In the genomic region with DNA sequence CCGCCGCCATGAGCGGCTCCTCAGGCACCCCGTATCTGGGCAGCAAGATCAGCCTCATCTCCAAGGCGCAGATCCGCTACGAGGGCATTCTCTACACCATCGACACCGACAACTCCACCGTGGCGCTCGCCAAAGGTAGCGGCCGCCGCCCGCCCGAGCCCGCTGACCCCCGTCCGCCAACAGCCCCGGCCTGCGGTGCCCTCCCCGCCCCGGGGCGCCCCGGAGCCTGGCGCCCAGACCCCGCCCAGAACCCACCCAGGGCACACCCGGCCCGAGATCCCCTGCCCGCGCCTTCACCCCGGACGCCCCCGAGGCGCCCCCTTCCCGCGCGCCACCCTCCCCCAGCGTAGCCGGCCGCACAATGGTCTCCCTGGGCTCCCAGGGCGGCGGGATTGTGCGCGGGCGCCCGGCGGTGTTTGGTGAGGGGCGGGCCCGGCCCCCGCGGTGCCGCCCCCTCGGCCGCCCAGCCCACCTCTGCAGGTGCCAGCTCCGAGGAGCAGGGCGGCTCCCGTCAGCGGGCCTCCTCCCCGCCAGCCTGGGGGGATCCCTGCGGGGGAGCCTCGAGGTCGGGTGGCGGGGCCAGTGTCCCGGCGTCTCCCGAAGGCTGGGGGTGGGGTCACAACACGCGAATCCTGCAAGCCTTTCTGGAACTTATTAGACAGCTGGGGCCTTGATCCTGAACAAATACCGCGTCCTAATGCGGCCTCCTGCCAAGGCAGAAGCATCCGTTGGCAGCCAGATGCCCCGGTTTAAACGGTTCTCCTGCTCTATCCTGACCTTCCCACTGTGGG, we compare ENCODE assay signal across 8 cellular contexts. TPM values are rescaled to one million over a fixed set of nuclear protein-coding genes. Genes with fewer than 3 reads are reported as not detected.
DNase-seq lines count a peak whose midpoint lies in the region; ATAC-seq and TF ChIP-seq lines count a peak whose summit lies in the region.

No MANE protein-coding gene starts in this region.

- H3K27me3 Mint-ChIP-seq in activated CD4-positive, alpha-beta memory T cell treated with anti-CD3 and anti-CD28 coated beads for 36 hours = no peaks in the 10 kb centered on the region
- peaks cover 14% of the 10 kb centered on the region for H3K27me3 Mint-ChIP-seq in nephron (ENCODE audit: low read depth)

- no peaks in the 10 kb centered on the region for H3K9me3 Mint-ChIP-seq in activated CD4-positive, alpha-beta memory T cell treated with anti-CD3 and anti-CD28 coated beads for 36 hours
- no peaks in the 10 kb centered on the region for H3K9me3 Mint-ChIP-seq in nephron

- intact Hi-C loops in activated CD4-positive, alpha-beta memory T cell treated with anti-CD3 and anti-CD28 coated beads for 36 hours (cut with micrococcal nuclease) = loop anchor here (1.0 to 5.0 kb wide), 5 partner anchors 19 to 179 kb away; a partner anchor contains a TSS

- H3K4me3 Mint-ChIP-seq in activated CD4-positive, alpha-beta memory T cell treated with anti-CD3 and anti-CD28 coated beads for 36 hours = peak overlapping the region; percentile 77
- peak overlapping the region; percentile 90 to 94 (median 91) for H3K4me3 Mint-ChIP-seq in nephron

- peak overlapping the region; percentile 85 for H3K27ac ChIP-seq in HEK293 (ENCODE audit: extremely low read depth, low read depth, low read length)

- H3K4me1 ChIP-seq in HEK293 (ENCODE audit: control insufficient read depth, insufficient read depth, low read length) = no peaks in the 10 kb centered on the region

- H3K4me3 ChIP-seq in HEK293 (ENCODE audit: low read depth, low read length) = peak overlapping the region; percentile 80
- peak overlapping the region; percentile 67 for H3K4me3 ChIP-seq in epithelial cell of proximal tubule (ENCODE audit: low read depth, low read length)

- H3K36me3 Mint-ChIP-seq in activated CD4-positive, alpha-beta memory T cell treated with anti-CD3 and anti-CD28 coated beads for 36 hours = peaks cover 26% of the 10 kb centered on the region
- peaks cover 37% of the 10 kb centered on the region for H3K36me3 Mint-ChIP-seq in nephron (ENCODE audit: low read depth)

- peak overlapping the region; percentile 8 for H3K27ac Mint-ChIP-seq in activated CD4-positive, alpha-beta memory T cell treated with anti-CD3 and anti-CD28 coated beads for 36 hours
- peak overlapping the region; percentile 69 to 83 (median 71) for H3K27ac Mint-ChIP-seq in nephron

- H3K9me3 ChIP-seq in HEK293 (ENCODE audit: control insufficient read depth, insufficient read depth, low read depth, low read length) = no peaks in the 10 kb centered on the region

- CTCF ChIA-PET in HEK293 (lab: Yijun Ruan, JAX) = interaction anchor here (0.7 kb wide), 1 partner anchor 166 kb away, joined by 3 read pairs; no protein-coding TSS in a partner anchor
- CTCF ChIA-PET in activated CD4-positive, alpha-beta memory T cell treated with anti-CD3 and anti-CD28 coated beads for 36 hours (lab: Charles Lee) = interaction anchor here (1.2 to 3.2 kb wide), 4 partner anchors 14 to 112 kb away, joined by 4 to 16 read pairs (median 10); a partner anchor contains a TSS

- ATAC-seq in HG03378 (IDR thresholded peaks at IDR 0.05; ENCODE audit: unreplicated experiment) = no peak

- POLR2A ChIA-PET in HEK293 (lab: Yijun Ruan, JAX) = interaction anchor here (0.6 to 2.6 kb wide), 8 partner anchors 14 to 264 kb away, joined by 3 to 22 read pairs (median 3); a partner anchor contains a TSS
- POLR2A ChIA-PET in activated CD4-positive, alpha-beta memory T cell treated with anti-CD3 and anti-CD28 coated beads for 36 hours (lab: Charles Lee) = interaction anchor here (0.6 to 2.6 kb wide), 3 partner anchors 15 to 689 kb away, joined by 3 to 14 read pairs (median 10); a partner anchor contains a TSS

- H3K36me3 ChIP-seq in HEK293 (ENCODE audit: control insufficient read depth in 2 of 2, insufficient read depth in 1 of 2, low read length in 2 of 2) = peaks cover 13 to 44% of the 10 kb centered on the region in 2 experiments; a peak in 2 of 3 replicates

- peaks cover 40% of the 10 kb centered on the region for H3K4me1 Mint-ChIP-seq in activated CD4-positive, alpha-beta memory T cell treated with anti-CD3 and anti-CD28 coated beads for 36 hours (ENCODE audit: low read depth)
- H3K4me1 Mint-ChIP-seq in nephron = peaks cover 39% of the 10 kb centered on the region

- DNase-seq in NCI-H2029 (lab: John Stamatoyannopoulos, UW) = peak; percentile 49
- no peak for DNase-seq in NCI-H2029 treated with DMSO at 0.1 percent for 48 hours (lab: John Stamatoyannopoulos, UW)
- DNase-seq in NCI-H1105 (lab: John Stamatoyannopoulos, UW) = peak; percentile 71
- peak; percentile 36 for DNase-seq in activated CD4-positive, alpha-beta memory T cell treated with anti-CD3 and anti-CD28 coated beads for 36 hours
- no peak for DNase-seq in epithelial cell of proximal tubule (ENCODE audit: low read depth)

- TF ChIP-seq CTCF in HEK293 (tag by site-specific recombination; IDR thresholded peaks at IDR 0.05) (no peak), epithelial cell of proximal tubule (conservative IDR thresholded peaks at IDR 0.05; ENCODE audit: low read depth, low read length) (no peak), nephron (IDR thresholded peaks at IDR 0.05; ENCODE audit: unreplicated experiment in 3 of 3) (no peak)

TF ChIP-seq in HEK293, 187 proteins besides CTCF, POLR2A, EP300 and RAD21 (continues in another document):
- TF ChIP-seq ZIC2 (tag by site-specific recombination; IDR thresholded peaks at IDR 0.05) (peak; percentile 97), ZFHX2 (tag by site-specific recombination; conservative IDR thresholded peaks at IDR 0.05) (peak; percentile 91), KLF8 (tag by site-specific recombination; IDR thresholded peaks at IDR 0.05) (0 out of 2 replicates have a peak, but pooled peaks have one; percentile 18), ZNF596 (tag by site-specific recombination; IDR thresholded peaks at IDR 0.05) (no peak), KLF7 (tag by site-specific recombination; IDR thresholded peaks at IDR 0.05; ENCODE audit: borderline replicate concordance) (peak; percentile 43; the same call in 1 of the 2 replicates), EGR2 (tag by site-specific recombination; IDR thresholded peaks at IDR 0.05; ENCODE audit: low read depth) (peak; percentile 52; the same call in 1 of the 2 replicates), GLIS1 (tag by site-specific recombination; IDR thresholded peaks at IDR 0.05) (peak; percentile 98), SP7 (tag by site-specific recombination; IDR thresholded peaks at IDR 0.05) (peak; percentile 62), GLIS2 (tag by site-specific recombination; IDR thresholded peaks at IDR 0.05) (peak; percentile 86), SP2 (tag by site-specific recombination; IDR thresholded peaks at IDR 0.05) (peak; percentile 37)
- TF ChIP-seq, protein P1, sequence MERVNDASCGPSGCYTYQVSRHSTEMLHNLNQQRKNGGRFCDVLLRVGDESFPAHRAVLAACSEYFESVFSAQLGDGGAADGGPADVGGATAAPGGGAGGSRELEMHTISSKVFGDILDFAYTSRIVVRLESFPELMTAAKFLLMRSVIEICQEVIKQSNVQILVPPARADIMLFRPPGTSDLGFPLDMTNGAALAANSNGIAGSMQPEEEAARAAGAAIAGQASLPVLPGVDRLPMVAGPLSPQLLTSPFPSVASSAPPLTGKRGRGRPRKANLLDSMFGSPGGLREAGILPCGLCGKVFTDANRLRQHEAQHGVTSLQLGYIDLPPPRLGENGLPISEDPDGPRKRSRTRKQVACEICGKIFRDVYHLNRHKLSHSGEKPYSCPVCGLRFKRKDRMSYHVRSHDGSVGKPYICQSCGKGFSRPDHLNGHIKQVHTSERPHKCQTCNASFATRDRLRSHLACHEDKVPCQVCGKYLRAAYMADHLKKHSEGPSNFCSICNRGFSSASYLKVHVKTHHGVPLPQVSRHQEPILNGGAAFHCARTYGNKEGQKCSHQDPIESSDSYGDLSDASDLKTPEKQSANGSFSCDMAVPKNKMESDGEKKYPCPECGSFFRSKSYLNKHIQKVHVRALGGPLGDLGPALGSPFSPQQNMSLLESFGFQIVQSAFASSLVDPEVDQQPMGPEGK (tag by site-specific recombination; IDR thresholded peaks at IDR 0.05) = peak; percentile 28; the same call in 1 of the 2 replicates
- TF ChIP-seq, protein P2, sequence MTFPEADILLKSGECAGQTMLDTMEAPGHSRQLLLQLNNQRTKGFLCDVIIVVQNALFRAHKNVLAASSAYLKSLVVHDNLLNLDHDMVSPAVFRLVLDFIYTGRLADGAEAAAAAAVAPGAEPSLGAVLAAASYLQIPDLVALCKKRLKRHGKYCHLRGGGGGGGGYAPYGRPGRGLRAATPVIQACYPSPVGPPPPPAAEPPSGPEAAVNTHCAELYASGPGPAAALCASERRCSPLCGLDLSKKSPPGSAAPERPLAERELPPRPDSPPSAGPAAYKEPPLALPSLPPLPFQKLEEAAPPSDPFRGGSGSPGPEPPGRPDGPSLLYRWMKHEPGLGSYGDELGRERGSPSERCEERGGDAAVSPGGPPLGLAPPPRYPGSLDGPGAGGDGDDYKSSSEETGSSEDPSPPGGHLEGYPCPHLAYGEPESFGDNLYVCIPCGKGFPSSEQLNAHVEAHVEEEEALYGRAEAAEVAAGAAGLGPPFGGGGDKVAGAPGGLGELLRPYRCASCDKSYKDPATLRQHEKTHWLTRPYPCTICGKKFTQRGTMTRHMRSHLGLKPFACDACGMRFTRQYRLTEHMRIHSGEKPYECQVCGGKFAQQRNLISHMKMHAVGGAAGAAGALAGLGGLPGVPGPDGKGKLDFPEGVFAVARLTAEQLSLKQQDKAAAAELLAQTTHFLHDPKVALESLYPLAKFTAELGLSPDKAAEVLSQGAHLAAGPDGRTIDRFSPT (tag by site-specific recombination; IDR thresholded peaks at IDR 0.05) = 0 out of 2 replicates have a peak, but pooled peaks have one; percentile 50

RNA-seq across cellular contexts. Expression of a gene that starts 0.6 kb away (rescaled TPM):
- total RNA-seq in activated CD4-positive, alpha-beta memory T cell treated with anti-CD3 and anti-CD28 coated beads for 36 hours = 10 to 100 TPM; 33.4 to 35.1 TPM
- total RNA-seq in epithelial cell of proximal tubule = 16.3 and 23.3 TPM in 2 replicates

RNA-seq across cellular contexts. Expression of a gene that starts 20.3 kb away (rescaled TPM):
- 100 to 1,000 TPM; 301 to 316 TPM for total RNA-seq in activated CD4-positive, alpha-beta memory T cell treated with anti-CD3 and anti-CD28 coated beads for 36 hours
- 541 and 587 TPM in 2 replicates for total RNA-seq in epithelial cell of proximal tubule

RNA-seq across cellular contexts. Expression of a gene that starts 20.7 kb away (rescaled TPM):
- total RNA-seq in activated CD4-positive, alpha-beta memory T cell treated with anti-CD3 and anti-CD28 coated beads for 36 hours = 10 to 100 TPM; 13.7 to 15.2 TPM
- 10.2 and 11.4 TPM in 2 replicates for total RNA-seq in epithelial cell of proximal tubule

RNA-seq across cellular contexts. Expression of a gene that starts 57.2 kb away (rescaled TPM):
- 10 to 100 TPM; 15.3 to 17.0 TPM for total RNA-seq in activated CD4-positive, alpha-beta memory T cell treated with anti-CD3 and anti-CD28 coated beads for 36 hours
- 6.5 and 8.9 TPM in 2 replicates for total RNA-seq in epithelial cell of proximal tubule

RNA-seq across cellular contexts. Expression of a gene that starts 60.0 kb away (rescaled TPM):
- 10 to 100 TPM; 31.4 to 32.5 TPM for total RNA-seq in activated CD4-positive, alpha-beta memory T cell treated with anti-CD3 and anti-CD28 coated beads for 36 hours
- 14.9 and 23.4 TPM in 2 replicates for total RNA-seq in epithelial cell of proximal tubule

Comparison
In these comparisons a context has a peak if more than half of its experiments do, and no peak if none do; other contexts are left out.
1. DNase-seq: peak in NCI-H2029 (single experiment), NCI-H1105 (single experiment) and activated CD4-positive, alpha-beta memory T cell treated with anti-CD3 and anti-CD28 coated beads for 36 hours (single experiment); none in NCI-H2029 treated with DMSO at 0.1 percent for 48 hours (single experiment) and epithelial cell of proximal tubule (single experiment).